1 cellular context compared by ENCODE assay signal in the genomic region with DNA sequence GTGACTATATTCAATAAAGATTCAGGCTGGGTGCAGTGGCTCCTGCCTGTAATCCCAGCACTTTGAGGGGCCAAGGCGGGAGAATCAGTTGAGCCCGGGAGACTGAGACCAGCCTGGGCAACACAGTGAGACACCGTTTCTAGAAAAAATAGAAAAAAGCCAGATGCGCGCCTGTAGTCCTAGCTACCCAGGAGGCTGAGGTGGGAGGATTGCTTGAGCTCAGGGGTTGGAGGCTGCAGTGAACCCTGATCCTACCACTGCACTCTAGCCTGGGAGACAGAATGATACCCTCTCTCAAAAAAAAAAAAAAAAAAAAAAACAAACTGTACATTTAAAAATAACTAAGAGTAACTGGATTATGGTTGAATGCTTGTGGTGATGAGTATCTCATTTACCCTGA.
TF ChIP-seq lines count a peak whose summit lies in the region.

No MANE protein-coding gene starts in this region.

TF ChIP-seq in endothelial cell of umbilical vein, 7 proteins besides CTCF, POLR2A, EP300 and RAD21:
- TF ChIP-seq MYC (IDR thresholded peaks at IDR 0.05; ENCODE audit: low read depth, low read length) = no peak
- TF ChIP-seq POLR2AphosphoS5 (IDR thresholded peaks at IDR 0.05; ENCODE audit: insufficient read depth, low read depth, low read length) = no peak
- no peak for TF ChIP-seq FOS (IDR thresholded peaks at IDR 0.05; ENCODE audit: borderline replicate concordance, insufficient read depth, low read length)
- no peak for TF ChIP-seq GATA2 (IDR thresholded peaks at IDR 0.05; ENCODE audit: insufficient read depth, insufficient read length, low read depth, low read length)
- no peak for TF ChIP-seq EZH2 (IDR thresholded peaks at IDR 0.05; ENCODE audit: borderline replicate concordance, low read depth, low read length, severe bottlenecking)
- TF ChIP-seq, protein P1, sequence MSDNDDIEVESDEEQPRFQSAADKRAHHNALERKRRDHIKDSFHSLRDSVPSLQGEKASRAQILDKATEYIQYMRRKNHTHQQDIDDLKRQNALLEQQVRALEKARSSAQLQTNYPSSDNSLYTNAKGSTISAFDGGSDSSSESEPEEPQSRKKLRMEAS (IDR thresholded peaks at IDR 0.05; ENCODE audit: insufficient read depth, insufficient read length) = no peak
- TF ChIP-seq JUN (IDR thresholded peaks at IDR 0.05; ENCODE audit: borderline replicate concordance, insufficient read depth, insufficient read length, low read depth) = no peak
